Comparison of ENCODE assay signal across 1 cellular context in the genomic region with DNA sequence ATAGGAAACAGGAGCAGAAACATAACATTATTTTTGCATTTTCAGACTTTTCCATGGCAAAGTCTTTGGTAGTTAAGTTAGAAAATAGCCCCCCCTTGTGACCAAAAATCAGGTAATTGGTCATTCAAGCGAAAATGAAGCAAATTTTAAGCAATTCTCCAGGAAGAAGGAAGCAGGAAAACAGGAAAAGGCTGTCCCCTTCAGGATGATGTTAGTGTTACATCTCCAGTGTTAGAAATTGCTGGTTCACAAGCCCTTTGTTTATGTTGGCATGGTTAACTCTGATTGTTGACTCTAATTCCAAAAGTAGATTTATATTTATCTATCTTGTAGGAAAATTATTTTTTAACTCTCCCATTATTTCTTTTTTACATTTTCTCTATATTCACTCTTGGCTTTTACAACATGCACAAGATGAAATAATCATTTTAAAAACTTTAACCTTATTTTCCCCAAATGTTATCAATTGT.
A peak's percentile ranks its signal among the peaks of the same experiment; 100 is the strongest.
TF ChIP-seq lines count a peak whose summit lies in the region.

No MANE protein-coding gene starts in this region.

TF ChIP-seq in K562, 482 proteins besides CTCF, POLR2A, EP300 and RAD21 (continued from another document):
- TF ChIP-seq, protein P1, sequence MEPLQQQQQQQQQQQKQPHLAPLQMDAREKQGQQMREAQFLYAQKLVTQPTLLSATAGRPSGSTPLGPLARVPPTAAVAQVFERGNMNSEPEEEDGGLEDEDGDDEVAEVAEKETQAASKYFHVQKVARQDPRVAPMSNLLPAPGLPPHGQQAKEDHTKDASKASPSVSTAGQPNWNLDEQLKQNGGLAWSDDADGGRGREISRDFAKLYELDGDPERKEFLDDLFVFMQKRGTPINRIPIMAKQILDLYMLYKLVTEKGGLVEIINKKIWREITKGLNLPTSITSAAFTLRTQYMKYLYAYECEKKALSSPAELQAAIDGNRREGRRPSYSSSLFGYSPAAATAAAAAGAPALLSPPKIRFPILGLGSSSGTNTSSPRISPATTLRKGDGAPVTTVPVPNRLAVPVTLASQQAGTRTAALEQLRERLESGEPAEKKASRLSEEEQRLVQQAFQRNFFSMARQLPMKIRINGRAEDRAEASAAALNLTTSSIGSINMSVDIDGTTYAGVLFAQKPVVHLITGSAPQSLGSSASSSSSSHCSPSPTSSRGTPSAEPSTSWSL (CRISPR knock-in tag; IDR thresholded peaks at IDR 0.05; ENCODE audit: borderline replicate concordance), result no peak
- TF ChIP-seq, protein P2, sequence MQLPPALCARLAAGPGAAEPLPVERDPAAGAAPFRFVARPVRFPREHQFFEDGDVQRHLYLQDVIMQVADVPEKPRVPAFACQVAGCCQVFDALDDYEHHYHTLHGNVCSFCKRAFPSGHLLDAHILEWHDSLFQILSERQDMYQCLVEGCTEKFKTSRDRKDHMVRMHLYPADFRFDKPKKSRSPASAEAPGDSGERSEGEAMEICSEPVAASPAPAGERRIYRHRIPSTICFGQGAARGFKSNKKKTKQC (CRISPR knock-in tag; IDR thresholded peaks at IDR 0.05), result no peak
- TF ChIP-seq JUND (IDR thresholded peaks at IDR 0.05; ENCODE audit: borderline replicate concordance, low read depth, low read length) (peak; percentile 10; the same call in 1 of the 2 replicates), JUND (tag; IDR thresholded peaks at IDR 0.05; ENCODE audit: borderline replicate concordance, low read depth, low read length) (no peak), RB1 (IDR thresholded peaks at IDR 0.05; ENCODE audit: low read depth) (peak; percentile 42; the same call in 1 of the 2 replicates), PCBP1 (IDR thresholded peaks at IDR 0.05; ENCODE audit: low read depth, low read length, poor library complexity, severe bottlenecking) (no peak), SIRT6 (IDR thresholded peaks at IDR 0.05; ENCODE audit: low read depth, low read length) (no peak), CEBPG (CRISPR knock-in tag; IDR thresholded peaks at IDR 0.05) (no peak), CEBPG (tag; conservative IDR thresholded peaks at IDR 0.05 in 1 of 2, IDR thresholded peaks at IDR 0.05 in 1 of 2) (peak; percentile 45 to 46; a peak in 2 of 4 replicates), SP2 (IDR thresholded peaks at IDR 0.05; ENCODE audit: extremely low read depth, low read depth, low read length, poor library complexity, severe bottlenecking) (no peak), NFXL1 (CRISPR knock-in tag; IDR thresholded peaks at IDR 0.05) (no peak), ZNF384 (IDR thresholded peaks at IDR 0.05; ENCODE audit: low read depth, low read length) (no peak), CEBPB (tag; IDR thresholded peaks at IDR 0.05) (0 out of 2 replicates have a peak, but pooled peaks have one; percentile 46), MEIS2 (IDR thresholded peaks at IDR 0.05; ENCODE audit: partially characterized antibody) (no peak), ZFX (CRISPR knock-in tag; IDR thresholded peaks at IDR 0.05) (no peak), NR2C2 (CRISPR knock-in tag; IDR thresholded peaks at IDR 0.05) (no peak), NR2C2 (tag; IDR thresholded peaks at IDR 0.05) (no peak), KLF16 (IDR thresholded peaks at IDR 0.05) (peak; percentile 28), ZZZ3 (IDR thresholded peaks at IDR 0.05) (no peak), ELF2 (CRISPR knock-in tag; IDR thresholded peaks at IDR 0.05) (no peak), ZNF184 (CRISPR knock-in tag; IDR thresholded peaks at IDR 0.05) (no peak)
- TF ChIP-seq, protein P3, sequence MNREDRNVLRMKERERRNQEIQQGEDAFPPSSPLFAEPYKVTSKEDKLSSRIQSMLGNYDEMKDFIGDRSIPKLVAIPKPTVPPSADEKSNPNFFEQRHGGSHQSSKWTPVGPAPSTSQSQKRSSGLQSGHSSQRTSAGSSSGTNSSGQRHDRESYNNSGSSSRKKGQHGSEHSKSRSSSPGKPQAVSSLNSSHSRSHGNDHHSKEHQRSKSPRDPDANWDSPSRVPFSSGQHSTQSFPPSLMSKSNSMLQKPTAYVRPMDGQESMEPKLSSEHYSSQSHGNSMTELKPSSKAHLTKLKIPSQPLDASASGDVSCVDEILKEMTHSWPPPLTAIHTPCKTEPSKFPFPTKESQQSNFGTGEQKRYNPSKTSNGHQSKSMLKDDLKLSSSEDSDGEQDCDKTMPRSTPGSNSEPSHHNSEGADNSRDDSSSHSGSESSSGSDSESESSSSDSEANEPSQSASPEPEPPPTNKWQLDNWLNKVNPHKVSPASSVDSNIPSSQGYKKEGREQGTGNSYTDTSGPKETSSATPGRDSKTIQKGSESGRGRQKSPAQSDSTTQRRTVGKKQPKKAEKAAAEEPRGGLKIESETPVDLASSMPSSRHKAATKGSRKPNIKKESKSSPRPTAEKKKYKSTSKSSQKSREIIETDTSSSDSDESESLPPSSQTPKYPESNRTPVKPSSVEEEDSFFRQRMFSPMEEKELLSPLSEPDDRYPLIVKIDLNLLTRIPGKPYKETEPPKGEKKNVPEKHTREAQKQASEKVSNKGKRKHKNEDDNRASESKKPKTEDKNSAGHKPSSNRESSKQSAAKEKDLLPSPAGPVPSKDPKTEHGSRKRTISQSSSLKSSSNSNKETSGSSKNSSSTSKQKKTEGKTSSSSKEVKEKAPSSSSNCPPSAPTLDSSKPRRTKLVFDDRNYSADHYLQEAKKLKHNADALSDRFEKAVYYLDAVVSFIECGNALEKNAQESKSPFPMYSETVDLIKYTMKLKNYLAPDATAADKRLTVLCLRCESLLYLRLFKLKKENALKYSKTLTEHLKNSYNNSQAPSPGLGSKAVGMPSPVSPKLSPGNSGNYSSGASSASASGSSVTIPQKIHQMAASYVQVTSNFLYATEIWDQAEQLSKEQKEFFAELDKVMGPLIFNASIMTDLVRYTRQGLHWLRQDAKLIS (CRISPR knock-in tag; IDR thresholded peaks at IDR 0.05), result no peak
- TF ChIP-seq, protein P4, sequence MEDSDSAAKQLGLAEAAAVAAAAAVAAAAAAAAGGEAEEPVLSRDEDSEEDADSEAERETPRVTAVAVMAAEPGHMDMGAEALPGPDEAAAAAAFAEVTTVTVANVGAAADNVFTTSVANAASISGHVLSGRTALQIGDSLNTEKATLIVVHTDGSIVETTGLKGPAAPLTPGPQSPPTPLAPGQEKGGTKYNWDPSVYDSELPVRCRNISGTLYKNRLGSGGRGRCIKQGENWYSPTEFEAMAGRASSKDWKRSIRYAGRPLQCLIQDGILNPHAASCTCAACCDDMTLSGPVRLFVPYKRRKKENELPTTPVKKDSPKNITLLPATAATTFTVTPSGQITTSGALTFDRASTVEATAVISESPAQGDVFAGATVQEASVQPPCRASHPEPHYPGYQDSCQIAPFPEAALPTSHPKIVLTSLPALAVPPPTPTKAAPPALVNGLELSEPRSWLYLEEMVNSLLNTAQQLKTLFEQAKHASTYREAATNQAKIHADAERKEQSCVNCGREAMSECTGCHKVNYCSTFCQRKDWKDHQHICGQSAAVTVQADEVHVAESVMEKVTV (CRISPR knock-in tag; IDR thresholded peaks at IDR 0.05), result peak; percentile 92
- TF ChIP-seq, protein P5, sequence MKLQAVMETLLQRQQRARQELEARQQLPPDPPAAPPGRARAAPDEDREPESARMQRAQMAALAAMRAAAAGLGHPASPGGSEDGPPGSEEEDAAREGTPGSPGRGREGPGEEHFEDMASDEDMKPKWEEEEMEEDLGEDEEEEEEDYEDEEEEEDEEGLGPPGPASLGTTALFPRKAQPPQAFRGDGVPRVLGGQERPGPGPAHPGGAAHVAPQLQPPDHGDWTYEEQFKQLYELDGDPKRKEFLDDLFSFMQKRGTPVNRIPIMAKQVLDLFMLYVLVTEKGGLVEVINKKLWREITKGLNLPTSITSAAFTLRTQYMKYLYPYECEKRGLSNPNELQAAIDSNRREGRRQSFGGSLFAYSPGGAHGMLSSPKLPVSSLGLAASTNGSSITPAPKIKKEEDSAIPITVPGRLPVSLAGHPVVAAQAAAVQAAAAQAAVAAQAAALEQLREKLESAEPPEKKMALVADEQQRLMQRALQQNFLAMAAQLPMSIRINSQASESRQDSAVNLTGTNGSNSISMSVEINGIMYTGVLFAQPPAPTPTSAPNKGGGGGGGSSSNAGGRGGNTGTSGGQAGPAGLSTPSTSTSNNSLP (IDR thresholded peaks at IDR 0.05; ENCODE audit: borderline replicate concordance, low read depth, low read length), result 0 out of 2 replicates have a peak, but pooled peaks have one; percentile 48
- TF ChIP-seq, protein P6, sequence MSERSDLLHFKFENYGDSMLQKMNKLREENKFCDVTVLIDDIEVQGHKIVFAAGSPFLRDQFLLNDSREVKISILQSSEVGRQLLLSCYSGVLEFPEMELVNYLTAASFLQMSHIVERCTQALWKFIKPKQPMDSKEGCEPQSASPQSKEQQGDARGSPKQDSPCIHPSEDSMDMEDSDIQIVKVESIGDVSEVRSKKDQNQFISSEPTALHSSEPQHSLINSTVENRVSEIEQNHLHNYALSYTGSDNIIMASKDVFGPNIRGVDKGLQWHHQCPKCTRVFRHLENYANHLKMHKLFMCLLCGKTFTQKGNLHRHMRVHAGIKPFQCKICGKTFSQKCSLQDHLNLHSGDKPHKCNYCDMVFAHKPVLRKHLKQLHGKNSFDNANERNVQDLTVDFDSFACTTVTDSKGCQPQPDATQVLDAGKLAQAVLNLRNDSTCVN (CRISPR knock-in tag; IDR thresholded peaks at IDR 0.05), result no peak
